8 cellular contexts compared by ENCODE assay signal in the genomic region with DNA sequence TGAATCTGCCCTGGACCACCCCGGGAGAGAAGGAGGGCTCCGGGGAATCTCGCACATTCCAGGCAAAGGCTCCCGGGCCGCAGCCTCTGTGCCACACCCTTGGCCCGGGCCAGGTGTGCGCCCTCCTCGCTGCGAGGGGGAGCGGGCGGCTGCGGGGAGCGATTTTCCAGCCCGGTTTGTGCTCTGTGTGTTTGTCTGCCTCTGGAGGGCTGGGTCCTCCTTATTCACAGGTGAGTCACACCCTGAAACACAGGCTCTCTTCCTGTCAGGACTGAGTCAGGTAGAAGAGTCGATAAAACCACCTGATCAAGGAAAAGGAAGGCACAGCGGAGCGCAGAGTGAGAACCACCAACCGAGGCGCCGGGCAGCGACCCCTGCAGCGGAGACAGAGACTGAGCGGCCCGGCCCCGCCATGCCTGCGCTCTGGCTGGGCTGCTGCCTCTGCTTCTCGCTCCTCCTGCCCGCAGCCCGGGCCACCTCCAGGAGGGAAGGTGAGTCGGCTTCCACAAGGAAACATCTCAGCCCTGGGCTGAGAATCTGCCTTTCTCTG. TPM values are rescaled to one million over a fixed set of nuclear protein-coding genes. Genes with fewer than 3 reads are reported as not detected.
DNase-seq lines count a peak whose midpoint lies in the region; ATAC-seq and TF ChIP-seq lines count a peak whose summit lies in the region.

Gene LAMC2, plus strand, starts transcription at position 324 of the 550 bp plus-strand sequence. Its CDS starts 89 bp downstream, at position 413.

- H3K27ac ChIP-seq in RWPE1 (peak within 1 kb of the TSS; percentile 91), foreskin keratinocyte (peak within 1 kb of the TSS; percentile 98)

- ATAC-seq in foreskin keratinocyte (peak; percentile 95), GM21423 (IDR thresholded peaks at IDR 0.05; ENCODE audit: unreplicated experiment) (no peak), HG03108 (IDR thresholded peaks at IDR 0.05; ENCODE audit: unreplicated experiment) (no peak), GM21825 (IDR thresholded peaks at IDR 0.05; ENCODE audit: unreplicated experiment) (no peak)

- DNase-seq in H7 (peak; percentile 87), RWPE1 (ENCODE audit: low spot score) (peak; percentile 98), foreskin keratinocyte (peak; percentile 97 to 99), nucleus accumbens (lab: John Stamatoyannopoulos, UW) (peak in 31 of 56 donors; percentile 5 to 68 (median 31)), MV-4-11 (lab: John Stamatoyannopoulos, UW) (no peak)

- H3K27me3 ChIP-seq in H7 (ENCODE audit: control insufficient read depth, insufficient read depth, low read length) (peaks cover 1% of the 10 kb centered on the region; the same call in 1 of the 2 replicates), foreskin keratinocyte (no peaks in the 10 kb centered on the region)

- peaks cover 19% of the 10 kb centered on the region for H3K4me1 ChIP-seq in foreskin keratinocyte

- TF ChIP-seq CTCF in RWPE1 (conservative IDR thresholded peaks at IDR 0.05; ENCODE audit: low read depth) (peak; percentile 62), foreskin keratinocyte (conservative IDR thresholded peaks at IDR 0.05) (peak; percentile 93)

- peak within 1 kb of the TSS; percentile 48 for H3K4me3 ChIP-seq in H7 (ENCODE audit: insufficient read depth, low read depth, low read length)

- CTCF ChIA-PET in RWPE1 (lab: Yijun Ruan, JAX) = interaction anchor here (0.6 to 1.7 kb wide), 6 partner anchors 27 to 223 kb away, joined by 3 to 4 read pairs (median 3); no protein-coding TSS in a partner anchor

- H3K36me3 ChIP-seq in H7 (replicated peaks; ENCODE audit: control insufficient read depth, insufficient read depth, low read length) = no peaks in the 10 kb centered on the region

- POLR2A ChIA-PET in RWPE1 (lab: Yijun Ruan, JAX; ENCODE audit: low non-redundant PET) = no interaction called here

RNA-seq across cellular contexts. Expression of gene LAMC2, which starts in this region (rescaled TPM):
- total RNA-seq in H7 (2014; rRNA removed; shearing (Covaris generic)) = 2.0 and 3.0 TPM in 2 replicates
- 3,836 and 7,314 TPM in 2 replicates for total RNA-seq in foreskin keratinocyte
- 1,652 and 2,714 TPM in 2 replicates for polyA plus RNA-seq in foreskin keratinocyte

Comparison
In these comparisons a context has a peak if more than half of its experiments do, and no peak if none do; other contexts are left out.
1. RNA of gene LAMC2 (total RNA-seq): 3,836 to 7,314 TPM in foreskin keratinocyte; 2.0 to 3.0 TPM in H7; every median in the first group is over 100 times any median in the second.